8 cellular contexts compared by ENCODE assay signal in the genomic region with DNA sequence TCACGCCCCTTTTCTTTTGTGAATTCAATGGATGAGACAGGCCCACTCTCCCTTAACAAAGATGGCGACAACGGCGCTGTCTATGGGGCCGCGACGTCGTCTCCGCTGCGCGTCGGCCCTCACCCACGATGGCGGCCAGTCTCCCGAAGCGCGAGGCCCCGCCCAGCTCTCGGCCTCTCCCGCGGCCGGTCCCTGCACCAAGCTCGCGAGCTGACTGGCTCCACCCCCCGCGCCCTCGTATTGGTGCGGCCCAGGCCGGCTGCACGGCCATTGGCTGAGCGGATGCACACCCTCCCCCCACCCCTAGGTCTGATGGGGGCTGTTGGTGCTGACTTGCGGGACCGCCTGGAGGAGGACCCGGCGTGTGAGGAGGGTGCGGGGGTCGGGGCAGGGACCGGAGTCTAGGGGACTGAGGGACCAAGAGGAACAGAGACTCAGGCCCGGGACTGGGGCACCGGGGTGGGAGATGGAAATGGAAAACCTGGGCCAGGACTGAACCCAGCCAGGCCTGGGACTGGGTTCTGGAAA. TPM values are rescaled to one million over a fixed set of nuclear protein-coding genes. Genes with fewer than 3 reads are reported as not detected.
DNase-seq lines count a peak whose midpoint lies in the region; ATAC-seq and TF ChIP-seq lines count a peak whose summit lies in the region.

No MANE protein-coding gene starts in this region.

- H3K4me3 Mint-ChIP-seq in Caco-2 (ENCODE audit: unreplicated experiment) = peak overlapping the region; percentile 87
- H3K4me3 Mint-ChIP-seq in activated naive CD4-positive, alpha-beta T cell treated with anti-CD3 and anti-CD28 coated beads, Interleukin-2, amount 10 ng/mL, durations not matched to agents 7 days and 5 days = peak overlapping the region; percentile 80

- peak overlapping the region; percentile 30 for H2BK12ac ChIP-seq in neuronal stem cell (ENCODE audit: low read length)

- peak overlapping the region; percentile 91 for H3K4me2 ChIP-seq in neuronal stem cell (ENCODE audit: insufficient read depth, low read length, poor library complexity, severe bottlenecking)

- intact Hi-C loops in Caco-2 (cut with micrococcal nuclease; ENCODE audit: unreplicated experiment) = loop anchor here (1.0 kb wide), 1 partner anchor 9 kb away; no protein-coding TSS in a partner anchor

- H3K4ac ChIP-seq in neuronal stem cell (ENCODE audit: low read length) = peak overlapping the region; percentile 77

- no peak for TF ChIP-seq CTCF in Caco-2 (IDR thresholded peaks at IDR 0.05; ENCODE audit: insufficient read depth in 1 of 2, low read depth in 1 of 2, low read length in 1 of 2, severe bottlenecking in 1 of 2, unreplicated experiment in 1 of 2)

- ATAC-seq in GM21528 (IDR thresholded peaks at IDR 0.05; ENCODE audit: low FRiP score, unreplicated experiment) = peak; percentile 52

- H3K27ac ChIP-seq in SJCRH30 (peak overlapping the region; percentile 84), neuronal stem cell (replicated peaks; ENCODE audit: low read length) (peak overlapping the region; percentile 76)

- peak overlapping the region; percentile 99 for H2BK15ac ChIP-seq in neuronal stem cell (ENCODE audit: low read length)

- H2AFZ ChIP-seq in neuronal stem cell (ENCODE audit: low read length) = peak overlapping the region; percentile 75

- DNase-seq in Caco-2 = peak; percentile 99
- DNase-seq in Kasumi-1 (lab: John Stamatoyannopoulos, UW) = peak; percentile 79 to 80
- DNase-seq in SJCRH30 = peak; percentile 98
- DNase-seq in activated naive CD4-positive, alpha-beta T cell treated with anti-CD3 and anti-CD28 coated beads, Interleukin-2, amount 10 ng/mL, durations not matched to agents 7 days and 5 days = peak; percentile 98
- peak; percentile 96 for DNase-seq in foreskin melanocyte
- peak; percentile 97 for DNase-seq in neuronal stem cell (ENCODE audit: low spot score)
- DNase-seq in stromal cell of bone marrow (ENCODE audit: low read depth) = peak; percentile 94

- no TSS peak for BruUV-seq in Caco-2 (replicated peaks; lab: Mats Ljungman, UMichigan)

- H2BK5ac ChIP-seq in neuronal stem cell (ENCODE audit: low read length) = peak overlapping the region; percentile 98

- no peaks in the 10 kb centered on the region for H3K9me3 Mint-ChIP-seq in Caco-2 (ENCODE audit: unreplicated experiment)
- H3K9me3 Mint-ChIP-seq in activated naive CD4-positive, alpha-beta T cell treated with anti-CD3 and anti-CD28 coated beads, Interleukin-2, amount 10 ng/mL, durations not matched to agents 7 days and 5 days = no peaks in the 10 kb centered on the region

- H4K91ac ChIP-seq in neuronal stem cell (ENCODE audit: low read depth, low read length, poor library complexity) = no peak overlapping the region

- H3K14ac ChIP-seq in neuronal stem cell (ENCODE audit: low read length) = no peak overlapping the region

- H3K27me3 ChIP-seq in Caco-2 (replicated peaks; ENCODE audit: control insufficient read depth, insufficient read depth, low read length) = no peaks in the 10 kb centered on the region
- no peaks in the 10 kb centered on the region for H3K27me3 ChIP-seq in SJCRH30
- H3K27me3 ChIP-seq in neuronal stem cell (ENCODE audit: control insufficient read depth in 3 of 3, insufficient read depth in 3 of 3, low read depth in 1 of 3, low read length in 3 of 3) = no peaks in the 10 kb centered on the region

- H3K4me3 ChIP-seq in Caco-2 (ENCODE audit: low read depth, low read length) (peak overlapping the region; percentile 63), SJCRH30 (peak overlapping the region; percentile 56), neuronal stem cell (ENCODE audit: low read length in 2 of 2) (peak overlapping the region; percentile 55 to 80)

- H3K4me1 ChIP-seq in Caco-2 = peaks cover 50% of the 10 kb centered on the region
- peaks cover 9% of the 10 kb centered on the region; the same call in 1 of the 2 replicates for H3K4me1 ChIP-seq in SJCRH30
- H3K4me1 ChIP-seq in neuronal stem cell (ENCODE audit: control insufficient read depth in 2 of 2, insufficient read depth in 1 of 2, low read depth in 1 of 2, low read length in 2 of 2) = peaks cover 5 to 13% of the 10 kb centered on the region in 2 donors

- peak overlapping the region; percentile 49 for H2BK120ac ChIP-seq in neuronal stem cell (ENCODE audit: low read depth, low read length)

- H3K9me3 ChIP-seq in Caco-2 (no peaks in the 10 kb centered on the region), SJCRH30 (replicated peaks) (no peaks in the 10 kb centered on the region), neuronal stem cell (replicated peaks in 1 of 2; ENCODE audit: control insufficient read depth in 2 of 2, insufficient read depth in 1 of 2, low read depth in 1 of 2, low read length in 2 of 2) (no peaks in the 10 kb centered on the region)

- peak overlapping the region; percentile 95 for H2AK5ac ChIP-seq in neuronal stem cell (ENCODE audit: low read depth, low read length)

- WGBS in neuronal stem cell (ENCODE audit: extremely low coverage in 2 of 2, insufficient read length in 2 of 2, insufficient replicate concordance in 1 of 2), 2 donors = no CpG with 5 or more reads among the region's 40 CpGs

- peak overlapping the region; percentile 94 for H3K23ac ChIP-seq in neuronal stem cell (ENCODE audit: low read depth, low read length, poor library complexity)

- H3K18ac ChIP-seq in neuronal stem cell (ENCODE audit: low read length) = peak overlapping the region; percentile 93

- POLR2A ChIA-PET in Caco-2 (lab: Charles Lee) = interaction anchor here (0.8 to 1.9 kb wide), 6 partner anchors 9 to 260 kb away, joined by 3 to 21 read pairs (median 6); a partner anchor contains a TSS

- H3K36me3 Mint-ChIP-seq in Caco-2 (ENCODE audit: insufficient read depth, unreplicated experiment) = peaks cover 64% of the 10 kb centered on the region
- peaks cover 29% of the 10 kb centered on the region for H3K36me3 Mint-ChIP-seq in activated naive CD4-positive, alpha-beta T cell treated with anti-CD3 and anti-CD28 coated beads, Interleukin-2, amount 10 ng/mL, durations not matched to agents 7 days and 5 days

- no peaks in the 10 kb centered on the region for H3K27me3 Mint-ChIP-seq in Caco-2 (ENCODE audit: insufficient read depth, unreplicated experiment)
- peaks cover 1% of the 10 kb centered on the region for H3K27me3 Mint-ChIP-seq in activated naive CD4-positive, alpha-beta T cell treated with anti-CD3 and anti-CD28 coated beads, Interleukin-2, amount 10 ng/mL, durations not matched to agents 7 days and 5 days

- CTCF ChIA-PET in Caco-2 (lab: Charles Lee) = interaction anchor here (0.6 to 1.3 kb wide), 6 partner anchors 15 to 233 kb away, joined by 3 to 6 read pairs (median 4); a partner anchor contains a TSS
- CTCF ChIA-PET in activated naive CD4-positive, alpha-beta T cell treated with anti-CD3 and anti-CD28 coated beads, Interleukin-2, amount 10 ng/mL, durations not matched to agents 7 days and 5 days (lab: Charles Lee) = interaction anchor here (1.9 kb wide), 1 partner anchor 15 kb away, joined by 7 read pairs; no protein-coding TSS in a partner anchor

- H3K79me1 ChIP-seq in neuronal stem cell (ENCODE audit: low read depth, low read length) = peaks cover 8% of the 10 kb centered on the region

- H3K9ac ChIP-seq in neuronal stem cell (ENCODE audit: low read depth, low read length, poor library complexity) = peak overlapping the region; percentile 92

- no peaks in the 10 kb centered on the region; the same call in 1 of the 2 replicates for H3K36me3 ChIP-seq in Caco-2 (ENCODE audit: control insufficient read depth, insufficient read depth, low read length)
- H3K36me3 ChIP-seq in SJCRH30 = no peaks in the 10 kb centered on the region
- peaks cover 2 to 31% of the 10 kb centered on the region in 2 donors for H3K36me3 ChIP-seq in neuronal stem cell (replicated peaks in 1 of 2; ENCODE audit: control insufficient read depth in 2 of 2, insufficient read depth in 2 of 2, low read length in 2 of 2)

- peaks cover 48% of the 10 kb centered on the region for H3K4me1 Mint-ChIP-seq in Caco-2 (ENCODE audit: low read depth, unreplicated experiment)
- peaks cover 53% of the 10 kb centered on the region for H3K4me1 Mint-ChIP-seq in activated naive CD4-positive, alpha-beta T cell treated with anti-CD3 and anti-CD28 coated beads, Interleukin-2, amount 10 ng/mL, durations not matched to agents 7 days and 5 days

- no peak overlapping the region for H4K8ac ChIP-seq in neuronal stem cell (ENCODE audit: low read depth, low read length)

- H3K27ac Mint-ChIP-seq in Caco-2 (ENCODE audit: unreplicated experiment) = peak overlapping the region; percentile 87
- H3K27ac Mint-ChIP-seq in activated naive CD4-positive, alpha-beta T cell treated with anti-CD3 and anti-CD28 coated beads, Interleukin-2, amount 10 ng/mL, durations not matched to agents 7 days and 5 days = peak overlapping the region; percentile 98

RNA-seq across cellular contexts. Expression of a gene that starts 4.8 kb away (rescaled TPM):
- 134 and 140 TPM in 2 replicates for total RNA-seq in Caco-2 (2022)
- total RNA-seq in SJCRH30 (2014; rRNA removed; shearing (Covaris generic)) = 13.1 and 17.4 TPM in 2 replicates
- 25.6 TPM for polyA plus RNA-seq in neuronal stem cell (2013, experiment 1 of 2)
- polyA plus RNA-seq in neuronal stem cell (2013, experiment 2 of 2) = 23.7 TPM

RNA-seq across cellular contexts. Expression of a gene that starts 5.2 kb away (rescaled TPM):
- total RNA-seq in Caco-2 (2022) = 1,812 and 1,896 TPM in 2 replicates
- 1,609 and 2,008 TPM in 2 replicates for total RNA-seq in SJCRH30 (2014; rRNA removed; shearing (Covaris generic))
- polyA plus RNA-seq in neuronal stem cell (2013, experiment 1 of 2) = 2,801 TPM
- 2,729 TPM for polyA plus RNA-seq in neuronal stem cell (2013, experiment 2 of 2)

RNA-seq across cellular contexts. Expression of a gene that starts 9.3 kb away (rescaled TPM):
- 5.8 and 6.8 TPM in 2 replicates for total RNA-seq in Caco-2 (2022)
- 1.9 and 3.3 TPM in 2 replicates for total RNA-seq in SJCRH30 (2014; rRNA removed; shearing (Covaris generic))
- 0.08 TPM for polyA plus RNA-seq in neuronal stem cell (2013, experiment 1 of 2)
- polyA plus RNA-seq in neuronal stem cell (2013, experiment 2 of 2) = 0.15 TPM

RNA-seq across cellular contexts. Expression of a gene that starts 13.0 kb away (rescaled TPM):
- 17.4 and 17.7 TPM in 2 replicates for total RNA-seq in Caco-2 (2022)
- 23.9 and 24.4 TPM in 2 replicates for total RNA-seq in SJCRH30 (2014; rRNA removed; shearing (Covaris generic))
- polyA plus RNA-seq in neuronal stem cell (2013, experiment 1 of 2) = 17.9 TPM
- 16.7 TPM for polyA plus RNA-seq in neuronal stem cell (2013, experiment 2 of 2)

RNA-seq across cellular contexts. Expression of a gene that starts 17.6 kb away (rescaled TPM):
- total RNA-seq in Caco-2 (2022) = not detected in 2 replicates
- not detected in 2 replicates for total RNA-seq in SJCRH30 (2014; rRNA removed; shearing (Covaris generic))
- not detected for polyA plus RNA-seq in neuronal stem cell (2013, experiment 1 of 2)
- polyA plus RNA-seq in neuronal stem cell (2013, experiment 2 of 2) = not detected

Comparison
In these comparisons a context has a peak if more than half of its experiments do, and no peak if none do; other contexts are left out.
1. Peak in every context shown above with its lines: DNase-seq, ATAC-seq, H3K4me3 ChIP-seq and H3K27ac ChIP-seq.